20 cellular contexts compared by ENCODE assay signal in genomic region chr7:21773326-21773725, GRCh38.
DNase-seq lines count a peak whose midpoint lies in the region; ATAC-seq and TF ChIP-seq lines count a peak whose summit lies in the region.
"Had no signal": no experiment of that assay in that cellular context is flagged by ENCODE, and none has a peak within 500 bp of the region (broad histone marks: within the 10 kb centered on the region; RNA-seq: fewer than 3 reads in every experiment).

No MANE protein-coding gene starts in this region.

- no TSS peak for BruUV-seq in mammary epithelial cell (replicated peaks; lab: Mats Ljungman, UMichigan)

- intact Hi-C loops in mammary epithelial cell (cut with micrococcal nuclease), result loop anchor here (5.0 kb wide), 1 partner anchor 309 kb away; no protein-coding TSS in a partner anchor
- intact Hi-C loops in breast epithelium (cut with DNase I; ENCODE audit: low total_unique reads), result loop anchor here (5.0 kb wide), 1 partner anchor 1751 kb away; no protein-coding TSS in a partner anchor

- H3K36me3 Mint-ChIP-seq in neural progenitor cell (no peaks in the 10 kb centered on the region), progenitor cell of endocrine pancreas (ENCODE audit: insufficient read depth) (no peaks in the 10 kb centered on the region)

- H3K27ac ChIP-seq in mammary epithelial cell (ENCODE audit: insufficient read depth, low read depth, low read length) (no peak overlapping the region), breast epithelium (no peak overlapping the region), iPS-18a (ENCODE audit: low read length) (no peak overlapping the region), neural progenitor cell (no peak overlapping the region)
- H3K27ac ChIP-seq: 22Rv1, KMS-11 had no signal

- H3K36me3 ChIP-seq in mammary epithelial cell (ENCODE audit: insufficient read depth, low read length), result no peaks in the 10 kb centered on the region
- no peaks in the 10 kb centered on the region for H3K36me3 ChIP-seq in breast epithelium
- no peaks in the 10 kb centered on the region for H3K36me3 ChIP-seq in iPS-18a (ENCODE audit: control insufficient read depth, low read depth, low read length)
- H3K36me3 ChIP-seq in neural progenitor cell, result no peaks in the 10 kb centered on the region
- H3K36me3 ChIP-seq: BE2C had no signal

- H3K4me1 ChIP-seq in mammary epithelial cell (ENCODE audit: insufficient read depth, low read length) (no peaks in the 10 kb centered on the region), breast epithelium (peaks cover 0 to 5% of the 10 kb centered on the region in 2 donors), iPS-18a (ENCODE audit: control insufficient read depth, low read depth, low read length) (peaks cover 45% of the 10 kb centered on the region), neural progenitor cell (peaks cover 41% of the 10 kb centered on the region)
- H3K4me1 ChIP-seq: BE2C had no signal

- WGBS in mammary epithelial cell (ENCODE audit: low coverage, missing lambda C conversion rate), result 2% methylated on average over 3 of the region's 3 CpGs

- TF ChIP-seq CTCF in mammary epithelial cell (conservative IDR thresholded peaks at IDR 0.05 in 1 of 2, IDR thresholded peaks at IDR 0.05 in 1 of 2; ENCODE audit: extremely low read depth in 1 of 2, insufficient read depth in 1 of 2, low read depth in 1 of 2, low read length in 2 of 2) (no peak), breast epithelium (IDR thresholded peaks at IDR 0.05) (no peak), neural progenitor cell (IDR thresholded peaks at IDR 0.05) (no peak), progenitor cell of endocrine pancreas (IDR thresholded peaks at IDR 0.05; ENCODE audit: unreplicated experiment) (no peak)

- H3K79me2 ChIP-seq in mammary epithelial cell (ENCODE audit: insufficient read depth, low read length), result no peaks in the 10 kb centered on the region
- no peaks in the 10 kb centered on the region for H3K79me2 ChIP-seq in neural progenitor cell (ENCODE audit: low read depth)

- ATAC-seq in HG02981 (IDR thresholded peaks at IDR 0.05; ENCODE audit: unreplicated experiment), result no peak
- ATAC-seq in stimulated activated naive CD8-positive, alpha-beta T cell treated with anti-CD3 and anti-CD28 coated beads, Interleukin-15, amount 100 ng/mL, for 72 hours, result no peak
- ATAC-seq: Panc1, Right ventricle myocardium inferior had no signal

- no peaks in the 10 kb centered on the region for H3K27me3 ChIP-seq in mammary epithelial cell (ENCODE audit: insufficient read depth, low read length)
- H3K27me3 ChIP-seq in breast epithelium, result peaks cover 0 to 5% of the 10 kb centered on the region in 2 donors
- no peaks in the 10 kb centered on the region for H3K27me3 ChIP-seq in iPS-18a (ENCODE audit: control insufficient read depth, insufficient read depth, low read length)
- peaks cover 11% of the 10 kb centered on the region for H3K27me3 ChIP-seq in neural progenitor cell

- DNase-seq in mammary epithelial cell (peak; percentile 8), breast epithelium (ENCODE audit: low spot score in 2 of 2) (no peak), neural progenitor cell (ENCODE audit: low spot score) (peak; percentile 34), progenitor cell of endocrine pancreas (ENCODE audit: low spot score, unreplicated experiment) (no peak), H4 (ENCODE audit: low spot score) (no peak)
- DNase-seq in stimulated activated naive CD8-positive, alpha-beta T cell treated with anti-CD3 and anti-CD28 coated beads, Interleukin-15, amount 100 ng/mL, for 72 hours, result no peak
- DNase-seq: BE2C; Calu3; CD4-positive, alpha-beta T cell; DMS53; NCI-H1436; NCI-H2081; NCI-H510A; SK-N-SH had no signal

- no peak for TF ChIP-seq POLR2A in breast epithelium (IDR thresholded peaks at IDR 0.05)

- H3K4me3 Mint-ChIP-seq in neural progenitor cell (peak overlapping the region; percentile 50), progenitor cell of endocrine pancreas (ENCODE audit: low read depth) (no peak overlapping the region)
- H3K4me3 Mint-ChIP-seq in stimulated activated naive CD8-positive, alpha-beta T cell treated with anti-CD3 and anti-CD28 coated beads, Interleukin-15, amount 100 ng/mL, for 72 hours, result no peak overlapping the region
- H3K4me3 Mint-ChIP-seq: CD4-positive, alpha-beta T cell had no signal

- H3K4me3 ChIP-seq in mammary epithelial cell (replicated peaks in 1 of 3; ENCODE audit: insufficient read depth in 1 of 3, low read depth in 2 of 3, low read length in 3 of 3) (no peak overlapping the region), breast epithelium (no peak overlapping the region), iPS-18a (ENCODE audit: low read length) (no peak overlapping the region), neural progenitor cell (no peak overlapping the region)

- H3K27me3 Mint-ChIP-seq in neural progenitor cell (ENCODE audit: insufficient read depth, low read depth) (peaks cover 7% of the 10 kb centered on the region), progenitor cell of endocrine pancreas (peaks cover 58% of the 10 kb centered on the region)
- peaks cover 7% of the 10 kb centered on the region for H3K27me3 Mint-ChIP-seq in stimulated activated naive CD8-positive, alpha-beta T cell treated with anti-CD3 and anti-CD28 coated beads, Interleukin-15, amount 100 ng/mL, for 72 hours

- in situ Hi-C loops in mammary epithelial cell (cut with MboI; ENCODE audit: low sequenced_read_pairs in 2 of 2), result loop anchor here (25.0 kb wide), 2 partner anchors 239 to 1011 kb away; no protein-coding TSS in a partner anchor

- H3K27ac Mint-ChIP-seq in neural progenitor cell (peak overlapping the region; percentile 6), progenitor cell of endocrine pancreas (no peak overlapping the region)
- H3K27ac Mint-ChIP-seq in stimulated activated naive CD8-positive, alpha-beta T cell treated with anti-CD3 and anti-CD28 coated beads, Interleukin-15, amount 100 ng/mL, for 72 hours, result no peak overlapping the region
- H3K27ac Mint-ChIP-seq: CD4-positive, alpha-beta T cell had no signal

- CTCF ChIA-PET in mammary epithelial cell (lab: Charles Lee; ENCODE audit: low non-redundant PET), result no interaction called here

- peaks cover 37% of the 10 kb centered on the region for H3K4me1 Mint-ChIP-seq in neural progenitor cell
- peaks cover 11% of the 10 kb centered on the region for H3K4me1 Mint-ChIP-seq in progenitor cell of endocrine pancreas (ENCODE audit: low read depth)
- peaks cover 7% of the 10 kb centered on the region for H3K4me1 Mint-ChIP-seq in stimulated activated naive CD8-positive, alpha-beta T cell treated with anti-CD3 and anti-CD28 coated beads, Interleukin-15, amount 100 ng/mL, for 72 hours

- H2AFZ ChIP-seq in mammary epithelial cell (ENCODE audit: low read depth, low read length) (no peak overlapping the region), neural progenitor cell (replicated peaks) (no peak overlapping the region)

- H4K20me1 ChIP-seq in mammary epithelial cell (ENCODE audit: insufficient read depth, low read length) (no peaks in the 10 kb centered on the region), neural progenitor cell (ENCODE audit: low read depth) (no peaks in the 10 kb centered on the region)

- H3K9ac ChIP-seq in mammary epithelial cell (ENCODE audit: insufficient read depth, low read length) (no peak overlapping the region), iPS-18a (ENCODE audit: low read length) (peak overlapping the region; percentile 19), neural progenitor cell (no peak overlapping the region)
- H3K9ac ChIP-seq: KMS-11, SK-N-SH had no signal

- H3K9me3 Mint-ChIP-seq in neural progenitor cell (peaks cover 2% of the 10 kb centered on the region), progenitor cell of endocrine pancreas (ENCODE audit: low read depth) (no peaks in the 10 kb centered on the region)
- no peaks in the 10 kb centered on the region for H3K9me3 Mint-ChIP-seq in stimulated activated naive CD8-positive, alpha-beta T cell treated with anti-CD3 and anti-CD28 coated beads, Interleukin-15, amount 100 ng/mL, for 72 hours
- H3K9me3 Mint-ChIP-seq: CD4-positive, alpha-beta T cell had no signal

- peaks cover 24% of the 10 kb centered on the region for H3F3A ChIP-seq in neural progenitor cell (ENCODE audit: low read depth)

- dilution Hi-C loops in mammary epithelial cell (cut with HindIII; ENCODE audit: low sequenced_read_pairs), result no loop called here

- H3K4me2 ChIP-seq in mammary epithelial cell (ENCODE audit: insufficient read depth, low read depth, low read length), result no peak overlapping the region
- H3K4me2 ChIP-seq in neural progenitor cell, result peak overlapping the region; percentile 48
- H3K4me2 ChIP-seq: KMS-11, SK-N-SH had no signal

- H3K9me3 ChIP-seq in mammary epithelial cell (replicated peaks; ENCODE audit: insufficient read depth, low read length), result no peaks in the 10 kb centered on the region
- H3K9me3 ChIP-seq in breast epithelium, result no peaks in the 10 kb centered on the region
- no peaks in the 10 kb centered on the region for H3K9me3 ChIP-seq in iPS-18a (ENCODE audit: control insufficient read depth, low read depth, low read length)
- no peaks in the 10 kb centered on the region for H3K9me3 ChIP-seq in neural progenitor cell (ENCODE audit: low read depth)
- H3K9me3 ChIP-seq: BE2C, SK-N-SH had no signal

Comparison
In these comparisons a context has a peak if more than half of its experiments do, and no peak if none do; other contexts are left out.
1. DNase-seq: peak in mammary epithelial cell (single experiment) and neural progenitor cell (single experiment); none in breast epithelium (0 of 2), progenitor cell of endocrine pancreas (single experiment), stimulated activated naive CD8-positive, alpha-beta T cell treated with anti-CD3 and anti-CD28 coated beads, Interleukin-15, amount 100 ng/mL, for 72 hours (0 of 2) and H4 (single experiment).